In the genomic region with DNA sequence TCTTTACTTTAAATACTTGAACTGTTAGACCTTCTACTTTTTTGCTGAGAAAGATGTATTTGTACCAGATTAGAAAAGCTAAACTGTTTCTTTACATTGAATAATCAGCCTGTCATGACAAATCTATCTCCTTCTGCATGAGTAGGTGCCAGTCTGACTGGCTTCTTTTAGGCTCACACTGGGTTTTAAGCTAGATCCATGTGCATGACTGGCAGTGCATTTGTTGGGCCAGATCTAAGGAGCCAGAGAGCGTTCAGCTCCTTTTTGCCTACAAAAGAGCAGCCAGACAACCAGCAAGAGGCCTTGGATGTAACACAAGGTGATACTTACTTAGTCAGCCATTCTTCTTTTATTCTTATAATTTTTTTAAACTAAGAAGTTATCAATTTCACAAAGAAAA, we compare ENCODE assay signal across 24 cellular contexts.
"Had no signal": no experiment of that assay in that cellular context is flagged by ENCODE, and none has a peak within 500 bp of the region (broad histone marks: within the 10 kb centered on the region; RNA-seq: fewer than 3 reads in every experiment).

No MANE protein-coding gene starts in this region.

- H3K4me1 ChIP-seq: esophagus muscularis mucosa, left ventricle myocardium inferior, pancreas, prostate gland, right atrium auricular region, suprapubic skin, tibial nerve had no signal

- ATAC-seq: activated CD4-positive, CD25-positive, alpha-beta regulatory T cell treated with anti-CD3 and anti-CD28 coated beads, Interleukin-2, amount 50 U/mL, for 24 hours; pancreas had no signal

- H3K4me3 Mint-ChIP-seq: activated naive CD8-positive, alpha-beta T cell; nephron; T-helper 1 cell treated with Interleukin-12 subunit alpha and Interleukin-12 subunit beta and Interleukin-4 antibody, amounts not matched to agents 30 μg/mL and 1 μg/mL, for 36 hours had no signal

- H3K4me1 Mint-ChIP-seq: nephron had no signal

- H3K9me3 Mint-ChIP-seq: nephron; T-helper 1 cell treated with Interleukin-12 subunit alpha and Interleukin-12 subunit beta and Interleukin-4 antibody, amounts not matched to agents 30 μg/mL and 1 μg/mL, for 36 hours had no signal

- H3K27me3 Mint-ChIP-seq: activated naive CD8-positive, alpha-beta T cell had no signal

- H3K36me3 ChIP-seq: cardiac muscle cell, pancreas, prostate gland, right atrium auricular region, WERI-Rb-1 had no signal

- H3K27ac ChIP-seq: cardiac muscle cell, esophagus muscularis mucosa, left ventricle myocardium inferior, pancreas, prostate gland, right atrium auricular region, suprapubic skin, tibial nerve, WERI-Rb-1 had no signal

- H3K27ac Mint-ChIP-seq: activated naive CD8-positive, alpha-beta T cell; nephron; T-helper 1 cell treated with Interleukin-12 subunit alpha and Interleukin-12 subunit beta and Interleukin-4 antibody, amounts not matched to agents 30 μg/mL and 1 μg/mL, for 36 hours had no signal

- H3K27me3 ChIP-seq: cardiac muscle cell, esophagus muscularis mucosa, pancreas, right atrium auricular region, suprapubic skin, tibial nerve had no signal

- DNase-seq: activated CD4-positive, alpha-beta T cell treated with anti-CD3 and anti-CD28 coated beads for 48 hours; activated CD4-positive, alpha-beta T cell treated with anti-CD3 and anti-CD28 coated beads, Interleukin-2, amount 50 U/mL, for 48 hours; activated CD8-positive, alpha-beta memory T cell treated with anti-CD3 and anti-CD28 coated beads for 24 hours; activated effector memory CD4-positive, alpha-beta T cell treated with Interleukin-2 at 50 U/mL for 16 hours; activated naive CD4-positive, alpha-beta T cell treated with Interleukin-2 at 50 U/mL for 16 hours; anterior cingulate cortex; left ventricle myocardium inferior; nucleus accumbens; pancreas; stimulated activated CD4-positive, alpha-beta T cell treated with anti-CD3 and anti-CD28 coated beads, Interleukin-15, amount 100 ng/mL, for 24 hours; stimulated activated naive CD4-positive, alpha-beta T cell; SW 1271; T1000; WERI-Rb-1 had no signal

- H3K9me3 ChIP-seq: esophagus muscularis mucosa, left ventricle myocardium inferior, pancreas, prostate gland, right atrium auricular region, suprapubic skin, tibial nerve had no signal

- H3K4me3 ChIP-seq: cardiac muscle cell, esophagus muscularis mucosa, left ventricle myocardium inferior, pancreas, prostate gland, right atrium auricular region, suprapubic skin, tibial nerve had no signal
